ENCODE assay signal across 26 cellular contexts in the genomic region with DNA sequence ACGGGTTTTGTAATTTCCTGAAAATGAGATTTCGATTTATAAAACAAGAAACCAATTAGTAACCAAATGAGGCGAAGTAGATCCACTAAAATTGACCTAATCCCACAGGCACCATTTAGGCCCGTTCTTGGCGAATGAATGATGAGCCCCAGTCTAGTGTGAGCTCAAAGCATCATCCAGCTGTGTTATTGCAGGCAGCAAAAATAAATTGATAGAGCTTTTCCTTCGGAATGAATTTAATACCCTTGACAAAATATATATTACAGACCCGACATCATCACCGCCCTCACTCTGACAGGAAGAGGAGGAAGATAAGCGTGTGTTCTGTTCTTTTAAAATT. TPM values are rescaled to one million over a fixed set of nuclear protein-coding genes. Genes with fewer than 3 reads are reported as not detected.
A peak's percentile ranks its signal among the peaks of the same experiment; 100 is the strongest.
DNase-seq lines count a peak whose midpoint lies in the region; ATAC-seq, FAIRE-seq and TF ChIP-seq lines count a peak whose summit lies in the region.
"Had no signal": no experiment of that assay in that cellular context is flagged by ENCODE, and none has a peak within 500 bp of the region (broad histone marks: within the 10 kb centered on the region; RNA-seq: fewer than 3 reads in every experiment).

No MANE protein-coding gene starts in this region.

- DNase-seq in T-helper 1 cell (no peak), H1 (ENCODE audit: low read depth in 1 of 2, low spot score in 2 of 2) (no peak), mesenchymal stem cell (no peak), retina (peak; percentile 69), NCI-H1930 (lab: John Stamatoyannopoulos, UW) (no peak), omental fat pad (ENCODE audit: low spot score) (no peak), OCI-M1 (lab: John Stamatoyannopoulos, UW) (no peak)
- DNase-seq: activated CD8-positive, alpha-beta memory T cell treated with anti-CD3 and anti-CD28 coated beads for 24 hours; activated effector memory CD4-positive, alpha-beta T cell treated with Interleukin-2 at 50 U/mL for 16 hours; C1 segment of cervical spinal cord; COR-L47; dorsolateral prefrontal cortex; GDM1; hippocampal formation; left ventricle myocardium inferior; NCI-H1092; NCI-H1694; NCI-H510A; stimulated activated CD4-positive, alpha-beta T cell treated with anti-CD3 and anti-CD28 coated beads, Interleukin-1b, Interleukin-23, amount 100 ng/mL, for 48 hours; stimulated activated naive CD4-positive, alpha-beta T cell treated with Interleukin-2 at 50 U/mL for 16 hours; testis had no signal

- H3K23me2 ChIP-seq in H1 (ENCODE audit: low read depth, low read length) = peaks cover 9% of the 10 kb centered on the region; the same call in 1 of the 2 replicates

- H4K5ac ChIP-seq in H1 (ENCODE audit: insufficient read length, low read depth, low read length) = no peak overlapping the region

- H3K4me3 ChIP-seq in H1 (ENCODE audit: extremely low read depth in 1 of 4, insufficient read depth in 2 of 4, low read depth in 3 of 4, low read length in 4 of 4) = peak overlapping the region in 1 of 4 experiments; percentile 52; a peak in 1 of 8 replicates
- H3K4me3 ChIP-seq in mesenchymal stem cell (ENCODE audit: insufficient read depth in 1 of 2, low read depth in 1 of 2, low read length in 2 of 2) = no peak overlapping the region
- H3K4me3 ChIP-seq: breast epithelium, dorsolateral prefrontal cortex, left ventricle myocardium inferior, testis had no signal

- H3K9me3 ChIP-seq in H1 (ENCODE audit: insufficient read depth in 2 of 2, low read depth in 1 of 2, low read length in 1 of 2) (no peaks in the 10 kb centered on the region), mesenchymal stem cell (ENCODE audit: control insufficient read depth, low read length) (peaks cover 8% of the 10 kb centered on the region)
- H3K9me3 ChIP-seq: breast epithelium, left ventricle myocardium inferior, testis had no signal

- H3K4me3 Mint-ChIP-seq in T-helper 1 cell treated with Interleukin-12 subunit alpha and Interleukin-12 subunit beta and Interleukin-4 antibody, amounts not matched to agents 30 μg/mL and 1 μg/mL, for 36 hours = no peak overlapping the region
- H3K4me3 Mint-ChIP-seq: activated naive CD8-positive, alpha-beta T cell had no signal

- POLR2A ChIA-PET in H1 (lab: Charles Lee; ENCODE audit: partially characterized antibody) = interaction anchor here (1.2 to 3.5 kb wide), 3 partner anchors 9 to 853 kb away, joined by 3 to 16 read pairs (median 11); a partner anchor contains a TSS

- no peak overlapping the region for H3K18ac ChIP-seq in H1 (ENCODE audit: extremely low read depth, low read length)
- no peak overlapping the region for H3K18ac ChIP-seq in mesenchymal stem cell (ENCODE audit: low read depth in 1 of 2, low read length in 2 of 2)

- H2BK120ac ChIP-seq in H1 (replicated peaks; ENCODE audit: low read depth, low read length) = no peak overlapping the region
- H2BK120ac ChIP-seq in mesenchymal stem cell (ENCODE audit: low read depth, low read length) = no peak overlapping the region

- peaks cover 14% of the 10 kb centered on the region for H3K9me3 Mint-ChIP-seq in T-helper 1 cell treated with Interleukin-12 subunit alpha and Interleukin-12 subunit beta and Interleukin-4 antibody, amounts not matched to agents 30 μg/mL and 1 μg/mL, for 36 hours

- peaks cover 9% of the 10 kb centered on the region for H3K4me1 Mint-ChIP-seq in T-helper 1 cell treated with Interleukin-12 subunit alpha and Interleukin-12 subunit beta and Interleukin-4 antibody, amounts not matched to agents 30 μg/mL and 1 μg/mL, for 36 hours (ENCODE audit: low read depth)

- H3K27me3 ChIP-seq in H1 (replicated peaks in 1 of 4; ENCODE audit: control insufficient read depth in 3 of 4, extremely low read depth in 1 of 4, insufficient read depth in 3 of 4, low read length in 3 of 4) = peaks cover 90 to 100% (median 96%) of the 10 kb centered on the region in 4 experiments
- H3K27me3 ChIP-seq in mesenchymal stem cell (ENCODE audit: control insufficient read depth in 1 of 2, insufficient read depth in 1 of 2, low read length in 2 of 2) = peaks cover 39 to 88% of the 10 kb centered on the region in 2 experiments

- no peaks in the 10 kb centered on the region for H3K79me2 ChIP-seq in H1 (ENCODE audit: control insufficient read depth in 1 of 2, insufficient read depth in 2 of 2, low read length in 2 of 2)

- H3K4me1 ChIP-seq in H1 (replicated peaks in 1 of 4; ENCODE audit: control insufficient read depth in 3 of 4, insufficient read depth in 4 of 4, low read length in 3 of 4) = peaks cover 14 to 38% (median 29%) of the 10 kb centered on the region in 4 experiments
- peaks cover 22% of the 10 kb centered on the region for H3K4me1 ChIP-seq in mesenchymal stem cell (ENCODE audit: control insufficient read depth, insufficient read depth, low read depth, low read length)
- H3K4me1 ChIP-seq: breast epithelium, testis had no signal

- no peak overlapping the region for H4K8ac ChIP-seq in H1 (ENCODE audit: extremely low read depth, insufficient read depth, low read length)
- no peak overlapping the region for H4K8ac ChIP-seq in mesenchymal stem cell (ENCODE audit: low read length)

- H3K56ac ChIP-seq in H1 (replicated peaks; ENCODE audit: insufficient read length, low read depth, low read length) = no peak overlapping the region

- no peak for ATAC-seq in omental fat pad (ENCODE audit: low FRiP score)

- 6% methylated on average over 9 of the region's 9 CpGs; no CpG with 5 or more reads in 1 of the 2 experiments for WGBS in H1 (ENCODE audit: extremely low coverage in 1 of 2, insufficient coverage in 1 of 2, insufficient read length in 1 of 2, insufficient replicate concordance in 2 of 2, low coverage in 1 of 2, low lambda C conversion rate in 2 of 2, missing lambda C conversion rate in 1 of 2), 2 experiments
- 5% methylated on average over 5 of the region's 9 CpGs for WGBS in mesenchymal stem cell

- H2BK20ac ChIP-seq in H1 (ENCODE audit: low read length) = no peak overlapping the region

- H3K4me2 ChIP-seq in H1 (ENCODE audit: insufficient read depth in 1 of 2, low read depth in 2 of 2, low read length in 2 of 2) (peak overlapping the region; percentile 83 to 88; a peak in 2 of 4 replicates), mesenchymal stem cell (ENCODE audit: low read length, poor library complexity, severe bottlenecking) (no peak overlapping the region)

- H2AFZ ChIP-seq in H1 (ENCODE audit: low read length) (no peak overlapping the region), mesenchymal stem cell (ENCODE audit: low read depth, low read length) (no peak overlapping the region)

- H3K9ac ChIP-seq in H1 (replicated peaks in 1 of 4; ENCODE audit: extremely low read depth in 1 of 4, low read depth in 3 of 4, low read length in 3 of 4) = no peak overlapping the region
- peak overlapping the region; percentile 35 for H3K9ac ChIP-seq in mesenchymal stem cell (ENCODE audit: low read length)

- no peak for TF ChIP-seq POLR2A in H1 (IDR thresholded peaks at IDR 0.05; ENCODE audit: control extremely low read depth in 1 of 2, low read depth in 2 of 2, low read length in 2 of 2)

- FAIRE-seq in H1 (lab: Jason Lieb, UNC) = no peak
- FAIRE-seq: urothelium cell line had no signal

- peaks cover 5% of the 10 kb centered on the region for H3K36me3 Mint-ChIP-seq in T-helper 1 cell treated with Interleukin-12 subunit alpha and Interleukin-12 subunit beta and Interleukin-4 antibody, amounts not matched to agents 30 μg/mL and 1 μg/mL, for 36 hours (ENCODE audit: low read depth)

- H3K14ac ChIP-seq in H1 (ENCODE audit: insufficient read length) (no peak overlapping the region), mesenchymal stem cell (ENCODE audit: low read length in 2 of 2) (no peak overlapping the region)

- H3K27ac ChIP-seq in H1 (ENCODE audit: low read depth, low read length) = no peak overlapping the region
- H3K27ac ChIP-seq in mesenchymal stem cell (ENCODE audit: low read length, poor library complexity, severe bottlenecking) = no peak overlapping the region
- H3K27ac ChIP-seq: 22Rv1, breast epithelium, dorsolateral prefrontal cortex, left ventricle myocardium inferior, testis had no signal

- H3K36me3 ChIP-seq in H1 (ENCODE audit: control insufficient read depth in 2 of 4, insufficient read depth in 4 of 4, low read length in 3 of 4) (no peaks in the 10 kb centered on the region), mesenchymal stem cell (ENCODE audit: control insufficient read depth in 1 of 2, insufficient read depth in 2 of 2, low read depth in 1 of 2, low read length in 2 of 2) (peaks cover 0 to 4% of the 10 kb centered on the region in 2 experiments)
- H3K36me3 ChIP-seq: breast epithelium, left ventricle myocardium inferior had no signal

- H4K20me1 ChIP-seq in H1 (replicated peaks in 1 of 2; ENCODE audit: control insufficient read depth in 1 of 2, insufficient read depth in 2 of 2, low read length in 2 of 2) = peaks cover 15 to 20% of the 10 kb centered on the region in 2 experiments

- no peak overlapping the region; the same call in 1 of the 2 replicates for H2BK12ac ChIP-seq in H1 (ENCODE audit: low read depth, low read length)
- no peak overlapping the region for H2BK12ac ChIP-seq in mesenchymal stem cell (ENCODE audit: low read length in 2 of 2)

- H3K23ac ChIP-seq in H1 (ENCODE audit: insufficient read length) = no peak overlapping the region
- no peak overlapping the region for H3K23ac ChIP-seq in mesenchymal stem cell (ENCODE audit: low read length in 2 of 2)

- no peak for TF ChIP-seq CTCF in H1 (IDR thresholded peaks at IDR 0.05; ENCODE audit: control extremely low read depth in 1 of 3, insufficient read depth in 1 of 3, low read depth in 1 of 3, low read length in 3 of 3)
- TF ChIP-seq CTCF in omental fat pad (IDR thresholded peaks at IDR 0.05) = no peak

- H2BK5ac ChIP-seq in H1 (ENCODE audit: low read depth, low read length) (no peak overlapping the region), mesenchymal stem cell (ENCODE audit: low read depth, low read length, poor library complexity, severe bottlenecking) (no peak overlapping the region)

- H3K4ac ChIP-seq in H1 (replicated peaks; ENCODE audit: insufficient read length, low read depth, low read length) (no peak overlapping the region), mesenchymal stem cell (ENCODE audit: low read depth in 1 of 2, low read length in 2 of 2) (no peak overlapping the region)

- H2BK15ac ChIP-seq in H1 (ENCODE audit: low read length) = no peak overlapping the region
- H2BK15ac ChIP-seq in mesenchymal stem cell (ENCODE audit: low read depth, poor library complexity, severe bottlenecking) = no peak overlapping the region

- peak overlapping the region; percentile 63 for H3K27ac Mint-ChIP-seq in T-helper 1 cell treated with Interleukin-12 subunit alpha and Interleukin-12 subunit beta and Interleukin-4 antibody, amounts not matched to agents 30 μg/mL and 1 μg/mL, for 36 hours
- H3K27ac Mint-ChIP-seq: activated naive CD8-positive, alpha-beta T cell had no signal

- H2AK5ac ChIP-seq in H1 (ENCODE audit: low read depth, low read length) = no peak overlapping the region
- H2AK5ac ChIP-seq in mesenchymal stem cell (ENCODE audit: low read length, severe bottlenecking) = no peak overlapping the region

- H3K79me1 ChIP-seq in H1 (ENCODE audit: low read depth, low read length) (no peaks in the 10 kb centered on the region), mesenchymal stem cell (replicated peaks; ENCODE audit: low read length, poor library complexity, severe bottlenecking) (no peaks in the 10 kb centered on the region)

- TF ChIP-seq EP300 in H1 (IDR thresholded peaks at IDR 0.05; ENCODE audit: borderline replicate concordance in 1 of 2, low read depth in 2 of 2, low read length in 2 of 2) = no peak

- peaks cover 15% of the 10 kb centered on the region for H3K27me3 Mint-ChIP-seq in T-helper 1 cell treated with Interleukin-12 subunit alpha and Interleukin-12 subunit beta and Interleukin-4 antibody, amounts not matched to agents 30 μg/mL and 1 μg/mL, for 36 hours (ENCODE audit: low read depth)

- no peak for TF ChIP-seq RAD21 in H1 (IDR thresholded peaks at IDR 0.05 in 1 of 2, conservative IDR thresholded peaks at IDR 0.05 in 1 of 2; ENCODE audit: low read depth in 2 of 2, low read length in 2 of 2)

- CTCF ChIA-PET in H1 (lab: Charles Lee; ENCODE audit: partially characterized antibody) = interaction anchor here (0.6 to 15.2 kb wide), 11 partner anchors 5 to 350 kb away, joined by 3 to 215 read pairs (median 4); a partner anchor contains a TSS

- H4K91ac ChIP-seq in H1 (replicated peaks; ENCODE audit: insufficient read length, low read length) (no peak overlapping the region), mesenchymal stem cell (ENCODE audit: low read length) (no peak overlapping the region)

RNA-seq across cellular contexts. Expression of a gene that starts 7.9 kb away (rescaled TPM):
- 0.39 and 0.61 TPM in 2 replicates for total RNA-seq in H1 (2021; fragmentation: NEBNext Ultra II Directional; extraction: Animal tissue kit (Norgen Biotek cat#: 25700))
- polyA plus RNA-seq in H1 (2011; rRNA removed) = 0.02 and 0.09 TPM in 2 replicates
- polyA plus RNA-seq in H1 (2011; cell fraction: cytosol; rRNA removed) = 0.03 TPM
- 0.11 TPM for polyA plus RNA-seq in H1 (2011; cell fraction: nucleus; rRNA removed)
- 0.03 to 0.11 TPM (median 0.06 TPM) in 3 of 4 replicates, not detected in the other for polyA plus RNA-seq in H1 (2012, experiment 1 of 2)
- polyA plus RNA-seq in H1 (2012, experiment 2 of 2) = not detected
- 0.16 TPM for polyA plus RNA-seq in H1 (2013, experiment 1 of 2)
- 0.17 TPM for polyA plus RNA-seq in H1 (2013, experiment 2 of 2)
- 0.10 and 0.13 TPM in 2 replicates for polyA minus RNA-seq in H1 (2011; rRNA and poly(A)+ RNA removed)
- not detected for polyA minus RNA-seq in H1 (2011; cell fraction: cytosol; rRNA and poly(A)+ RNA removed)
- polyA minus RNA-seq in H1 (2011; cell fraction: nucleus; rRNA and poly(A)+ RNA removed) = 0.80 TPM
- not detected for polyA plus RNA-seq in mesenchymal stem cell (2013, experiment 1 of 2)
- not detected for polyA plus RNA-seq in mesenchymal stem cell (2013, experiment 2 of 2)
- total RNA-seq in omental fat pad = under 1 TPM in 1 of 4 donors, not detected in 3; 0.32 TPM
- total RNA-seq: dorsolateral prefrontal cortex, left ventricle myocardium inferior had no signal
